ENCODE assay signal across 14 cellular contexts in the genomic region with DNA sequence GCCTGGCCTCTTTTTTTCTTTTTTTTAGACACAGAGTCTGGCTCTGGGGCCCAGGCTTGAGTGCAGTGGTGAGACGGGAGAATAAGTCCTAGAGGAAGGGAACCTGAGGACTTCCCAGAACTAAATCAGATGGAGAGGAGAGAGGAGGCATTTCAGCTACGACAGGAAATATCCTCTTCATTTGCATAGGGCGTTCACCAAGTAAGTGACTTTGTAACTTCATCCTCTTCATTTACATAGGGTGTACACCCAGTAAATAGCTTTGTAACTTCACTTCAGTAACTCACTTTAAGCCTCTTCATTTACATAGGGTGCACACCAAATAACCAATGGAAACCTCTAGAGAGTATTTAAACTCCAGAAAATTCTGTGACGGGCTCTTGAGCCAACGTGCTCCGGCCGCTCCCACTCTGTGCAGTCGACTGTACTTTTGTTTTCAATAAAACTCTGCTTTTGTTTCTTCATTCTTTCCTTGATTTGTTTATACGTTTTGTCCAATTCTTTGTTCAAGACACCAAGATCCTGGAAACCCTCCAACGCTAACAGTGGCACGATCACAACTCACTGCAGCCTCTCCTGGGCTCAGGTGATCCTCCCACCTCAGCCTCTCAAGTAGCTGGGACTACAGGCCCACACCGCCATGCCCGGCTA. TPM values are rescaled to one million over a fixed set of nuclear protein-coding genes. Genes with fewer than 3 reads are reported as not detected.
DNase-seq lines count a peak whose midpoint lies in the region; ATAC-seq and TF ChIP-seq lines count a peak whose summit lies in the region.
"Had no signal": no experiment of that assay in that cellular context is flagged by ENCODE, and none has a peak within 500 bp of the region (broad histone marks: within the 10 kb centered on the region; RNA-seq: fewer than 3 reads in every experiment).

No MANE protein-coding gene starts in this region.

- no peak overlapping the region for H2BK120ac ChIP-seq in mesendoderm (ENCODE audit: low read depth, low read length)

- H3K27me3 ChIP-seq in BLaER1 treated with 17β-estradiol and CSF1 and Interleukin-3, amounts not matched to agents 10 nM and 100 nM = no peaks in the 10 kb centered on the region
- H3K27me3 ChIP-seq in lung (ENCODE audit: control insufficient read depth, insufficient read depth) (no peaks in the 10 kb centered on the region), mesendoderm (ENCODE audit: insufficient read depth, low read length, poor library complexity) (no peaks in the 10 kb centered on the region)
- H3K27me3 ChIP-seq: cardiac muscle cell had no signal

- H4K20me1 ChIP-seq in BLaER1 treated with 17β-estradiol and CSF1 and Interleukin-3, amounts not matched to agents 10 nM and 100 nM = no peaks in the 10 kb centered on the region

- H3K27ac Mint-ChIP-seq in T-helper 17 cell = no peak overlapping the region
- H3K27ac Mint-ChIP-seq: immature natural killer cell; natural killer cell treated with Interleukin-12 subunit alpha and Interleukin-12 subunit beta and Interleukin-15 and Interleukin-18, amount 100 ng/mL, for 72 hours had no signal

- H3K4me2 ChIP-seq in BLaER1 treated with 17β-estradiol and CSF1 and Interleukin-3, amounts not matched to agents 10 nM and 100 nM = peak overlapping the region; percentile 17 to 91 (median 61)
- H3K4me2 ChIP-seq in mesendoderm (ENCODE audit: low read length) = no peak overlapping the region

- peak overlapping the region; percentile 19 for H3K4me3 Mint-ChIP-seq in T-helper 17 cell
- H3K4me3 Mint-ChIP-seq: immature natural killer cell; natural killer cell treated with Interleukin-12 subunit alpha and Interleukin-12 subunit beta and Interleukin-15 and Interleukin-18, amount 100 ng/mL, for 72 hours had no signal

- DNase-seq in T-helper 17 cell (no peak), lung (ENCODE audit: low spot score) (no peak), GM03348 (ENCODE audit: low spot score) (no peak), mesendoderm (no peak), NCI-H2081 (lab: John Stamatoyannopoulos, UW) (no peak), COLO829 (ENCODE audit: low spot score) (no peak)
- DNase-seq: activated effector memory CD4-positive, alpha-beta T cell treated with anti-CD3 and anti-CD28 coated beads, Interleukin-2, amount 50 U/mL, for 16 hours; COR-L47; immature natural killer cell; NCI-H1105 treated with DMSO at 0.1 percent for 48 hours had no signal

- ATAC-seq in GM21529 (IDR thresholded peaks at IDR 0.05; ENCODE audit: unreplicated experiment) = peak; percentile 56
- ATAC-seq in T-helper 17 cell = peak; percentile 69
- ATAC-seq in lung (ENCODE audit: insufficient read depth, low FRiP score) = peak; percentile 70
- ATAC-seq: natural killer cell treated with Interleukin-12 subunit alpha and Interleukin-12 subunit beta and Interleukin-15 and Interleukin-18, amount 100 ng/mL, for 72 hours had no signal

- H3K79me2 ChIP-seq in mesendoderm (ENCODE audit: control insufficient read depth, insufficient read depth, low read length) = no peaks in the 10 kb centered on the region

- peaks cover 52 to 92% (median 71%) of the 10 kb centered on the region in 10 experiments for H3K4me1 ChIP-seq in BLaER1 treated with 17β-estradiol and CSF1 and Interleukin-3, amounts not matched to agents 10 nM and 100 nM
- H3K4me1 ChIP-seq in lung (ENCODE audit: control insufficient read depth in 2 of 2, insufficient read depth in 2 of 2, low read length in 2 of 2) = peaks cover 0 to 4% of the 10 kb centered on the region in 2 donors
- H3K4me1 ChIP-seq in mesendoderm (ENCODE audit: control insufficient read depth, low read depth, low read length) = no peaks in the 10 kb centered on the region

- H3K9me3 ChIP-seq in BLaER1 treated with 17β-estradiol and CSF1 and Interleukin-3, amounts not matched to agents 10 nM and 100 nM (replicated peaks in 1 of 11) = no peaks in the 10 kb centered on the region
- H3K9me3 ChIP-seq in T-helper 17 cell (ENCODE audit: control insufficient read depth, low read length, poor library complexity, severe bottlenecking) (no peaks in the 10 kb centered on the region), lung (ENCODE audit: control insufficient read depth in 2 of 2, insufficient read depth in 1 of 2, low read length in 1 of 2) (no peaks in the 10 kb centered on the region)

- no peak overlapping the region for H3K18ac ChIP-seq in mesendoderm (ENCODE audit: low read length)

- no peak overlapping the region for H4K5ac ChIP-seq in mesendoderm (ENCODE audit: low read length)

- peak overlapping the region in 6 of 11 experiments; percentile 3 to 84 (median 62); a peak in 8 of 22 replicates for H3K27ac ChIP-seq in BLaER1 treated with 17β-estradiol and CSF1 and Interleukin-3, amounts not matched to agents 10 nM and 100 nM
- H3K27ac ChIP-seq in lung (ENCODE audit: low read depth in 1 of 2, low read length in 1 of 2) (peak overlapping the region in 1 of 2 donors; percentile 70), mesendoderm (ENCODE audit: low read depth, low read length) (no peak overlapping the region)
- H3K27ac ChIP-seq: cardiac muscle cell had no signal

- H3K4ac ChIP-seq in mesendoderm (ENCODE audit: low read depth, low read length) = no peak overlapping the region

- no peaks in the 10 kb centered on the region for H3K36me3 Mint-ChIP-seq in T-helper 17 cell (ENCODE audit: low read depth)
- H3K36me3 Mint-ChIP-seq: immature natural killer cell; natural killer cell treated with Interleukin-12 subunit alpha and Interleukin-12 subunit beta and Interleukin-15 and Interleukin-18, amount 100 ng/mL, for 72 hours had no signal

- 42 to 51% methylated on average over 13 of the region's 13 CpGs for WGBS in lung, 2 donors
- WGBS in mesendoderm (ENCODE audit: extremely low coverage, insufficient coverage, low lambda C conversion rate) = no CpG with 5 or more reads among the region's 13 CpGs

- H3K23ac ChIP-seq in mesendoderm (ENCODE audit: low read length) = no peak overlapping the region

- no peak overlapping the region for H4K8ac ChIP-seq in mesendoderm (ENCODE audit: low read depth, low read length)

- H3K36me3 ChIP-seq in BLaER1 treated with 17β-estradiol and CSF1 and Interleukin-3, amounts not matched to agents 10 nM and 100 nM = no peaks in the 10 kb centered on the region
- no peaks in the 10 kb centered on the region for H3K36me3 ChIP-seq in lung (ENCODE audit: control insufficient read depth in 2 of 2, insufficient read depth in 2 of 2, low read length in 2 of 2)
- no peaks in the 10 kb centered on the region for H3K36me3 ChIP-seq in mesendoderm (ENCODE audit: control insufficient read depth, insufficient read depth, low read length)
- H3K36me3 ChIP-seq: cardiac muscle cell had no signal

- H3K27me3 Mint-ChIP-seq in T-helper 17 cell = no peaks in the 10 kb centered on the region
- H3K27me3 Mint-ChIP-seq: natural killer cell treated with Interleukin-12 subunit alpha and Interleukin-12 subunit beta and Interleukin-15 and Interleukin-18, amount 100 ng/mL, for 72 hours had no signal

- H3K4me3 ChIP-seq in BLaER1 treated with 17β-estradiol and CSF1 and Interleukin-3, amounts not matched to agents 10 nM and 100 nM = peak overlapping the region in 1 of 10 experiments; percentile 24; a peak in 1 of 20 replicates
- no peak overlapping the region for H3K4me3 ChIP-seq in lung
- H3K4me3 ChIP-seq in mesendoderm (ENCODE audit: low read length) = no peak overlapping the region
- H3K4me3 ChIP-seq: cardiac muscle cell had no signal

- H3K4me1 Mint-ChIP-seq in T-helper 17 cell = peaks cover 8% of the 10 kb centered on the region

- H3K56ac ChIP-seq in mesendoderm (ENCODE audit: low read length) = no peak overlapping the region

- TF ChIP-seq CTCF in lung (IDR thresholded peaks at IDR 0.05; ENCODE audit: control extremely low read depth, extremely low read depth) = no peak

- no peak overlapping the region for H2AK5ac ChIP-seq in mesendoderm (ENCODE audit: low read length)

- H2BK5ac ChIP-seq in mesendoderm (ENCODE audit: low read length) = no peak overlapping the region

- no peak overlapping the region for H2BK15ac ChIP-seq in mesendoderm (replicated peaks; ENCODE audit: low read depth)

- H3K9ac ChIP-seq in BLaER1 treated with 17β-estradiol and CSF1 and Interleukin-3, amounts not matched to agents 10 nM and 100 nM = peak overlapping the region in 4 of 11 experiments; percentile 1 to 61 (median 53); a peak in 6 of 22 replicates
- no peak overlapping the region for H3K9ac ChIP-seq in mesendoderm (ENCODE audit: low read length)

- no peaks in the 10 kb centered on the region for H3K79me1 ChIP-seq in mesendoderm (ENCODE audit: low read length)

RNA-seq across cellular contexts. Expression of a gene that starts 21.4 kb away (rescaled TPM):
- total RNA-seq in T-helper 17 cell = 10 to 100 TPM in 1 of 2 donors, 1 to 10 TPM in 1; 3.3 to 17.6 TPM
- total RNA-seq in lung = 10 to 100 TPM in 1 of 2 donors, 1 to 10 TPM in 1; 4.4 to 21.3 TPM
- polyA plus RNA-seq in lung = 1 to 10 TPM; 7.9 to 8.7 TPM
- polyA plus RNA-seq in mesendoderm (2013, experiment 1 of 2) = 7.0 TPM
- polyA plus RNA-seq in mesendoderm (2013, experiment 2 of 2) = 6.6 TPM
